Comparison of ENCODE assay signal across 24 cellular contexts in the genomic region with DNA sequence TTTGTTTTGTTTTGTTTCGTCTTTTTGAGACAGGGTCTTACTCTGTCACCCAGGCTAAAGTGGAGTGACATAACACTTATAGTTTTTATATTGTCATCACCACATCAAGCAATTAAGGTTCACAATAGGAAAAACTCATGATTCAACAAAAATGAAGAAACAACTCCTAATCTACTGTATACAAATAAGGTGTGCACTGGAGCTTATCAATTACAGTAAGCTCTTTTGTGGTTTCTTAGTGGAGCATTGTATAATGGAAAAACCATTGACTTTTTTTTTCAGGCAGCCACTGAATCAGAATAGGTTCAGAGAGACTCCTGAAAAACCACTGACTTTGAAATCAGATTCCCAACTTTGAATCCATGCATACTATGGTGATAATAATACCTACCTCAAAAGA. TPM values are rescaled to one million over a fixed set of nuclear protein-coding genes. Genes with fewer than 3 reads are reported as not detected.
DNase-seq lines count a peak whose midpoint lies in the region; ATAC-seq, FAIRE-seq and TF ChIP-seq lines count a peak whose summit lies in the region.
"Had no signal": no experiment of that assay in that cellular context is flagged by ENCODE, and none has a peak within 500 bp of the region (broad histone marks: within the 10 kb centered on the region; RNA-seq: fewer than 3 reads in every experiment).

No MANE protein-coding gene starts in this region.

- H3K79me2 ChIP-seq in astrocyte (ENCODE audit: insufficient read depth, low read length) (no peaks in the 10 kb centered on the region), trophoblast cell (ENCODE audit: control insufficient read depth, insufficient read depth, low read length, poor library complexity) (no peaks in the 10 kb centered on the region)

- DNase-seq in A549 (ENCODE audit: low read depth in 1 of 2, low spot score in 1 of 2), result no peak
- DNase-seq in NCI-H2107 (lab: John Stamatoyannopoulos, UW), result peak; percentile 48
- DNase-seq in astrocyte (ENCODE audit: low read depth), result peak; percentile 39
- DNase-seq in NCI-H345 (lab: John Stamatoyannopoulos, UW), result no peak
- no peak for DNase-seq in stimulated activated naive CD8-positive, alpha-beta T cell treated with anti-CD3 and anti-CD28 coated beads, Interleukin-15, Interleukin-2, amounts not matched to agents 100 U/mL and 50 U/mL, for 24 hours
- DNase-seq in CD8-positive, alpha-beta memory T cell, result no peak
- no peak for DNase-seq in trophoblast cell
- DNase-seq: activated CD4-positive, alpha-beta T cell treated with anti-CD3 and anti-CD28 coated beads, Interleukin-2, amount 10 ng/mL, durations not matched to agents 24 days and 14 days; cerebellar nuclear complex; head of caudate nucleus; left cardiac atrium; mesendoderm; naive thymus-derived CD4-positive, alpha-beta T cell; NCI-H2081 treated with DMSO at 0.1 percent for 48 hours; NCI-H526 treated with DMSO at 0.1 percent for 48 hours; right lobe of liver; SHP77; SW 1271 had no signal

- H2BK120ac ChIP-seq in trophoblast cell (ENCODE audit: insufficient read depth, low read length, poor library complexity), result no peak overlapping the region

- no peak overlapping the region for H3K4me3 Mint-ChIP-seq in astrocyte (ENCODE audit: unreplicated experiment)
- H3K4me3 Mint-ChIP-seq in CD8-positive, alpha-beta memory T cell, result no peak overlapping the region
- H3K4me3 Mint-ChIP-seq: activated CD4-positive, alpha-beta T cell treated with anti-CD3 and anti-CD28 coated beads, Interleukin-2, amount 10 ng/mL, durations not matched to agents 24 days and 14 days; activated T-helper 1 cell treated with anti-CD3 and anti-CD28 coated beads, Interleukin-12 subunit alpha, Interleukin-12 subunit beta, Interleukin-2, Interleukin-4 antibody, amounts not matched to agents 30 ng/mL and 10 ng/mL and 1 ng/mL, durations not matched to agents 14 hours and 24 hours and 36 hours; naive thymus-derived CD4-positive, alpha-beta T cell had no signal

- H3K36me3 Mint-ChIP-seq in astrocyte (ENCODE audit: low read depth, unreplicated experiment), result no peaks in the 10 kb centered on the region
- peaks cover 0 to 6% (median 0%) of the 10 kb centered on the region in 3 donors for H3K36me3 Mint-ChIP-seq in CD8-positive, alpha-beta memory T cell
- H3K36me3 Mint-ChIP-seq: activated naive CD4-positive, alpha-beta T cell treated with anti-CD3 and anti-CD28 coated beads, Interleukin-2, amount 50 U/mL, for 72 hours; naive thymus-derived CD4-positive, alpha-beta T cell had no signal

- H3K4ac ChIP-seq in trophoblast cell (ENCODE audit: low read depth, low read length), result no peak overlapping the region

- ATAC-seq in A549, result no peak
- no peak for ATAC-seq in stimulated activated naive CD8-positive, alpha-beta T cell treated with anti-CD3 and anti-CD28 coated beads, Interleukin-15, Interleukin-2, amounts not matched to agents 100 U/mL and 50 U/mL, for 24 hours
- ATAC-seq: activated naive CD4-positive, alpha-beta T cell treated with anti-CD3 and anti-CD28 coated beads, Interleukin-2, amount 50 U/mL, for 72 hours; left cardiac atrium; naive thymus-derived CD4-positive, alpha-beta T cell; right lobe of liver had no signal

- no peak overlapping the region for H3K23ac ChIP-seq in trophoblast cell (ENCODE audit: low read length)

- H2AK5ac ChIP-seq in trophoblast cell (ENCODE audit: low read length), result no peak overlapping the region

- H4K12ac ChIP-seq in trophoblast cell (ENCODE audit: low read depth, low read length), result no peak overlapping the region

- no peak overlapping the region for H2BK12ac ChIP-seq in trophoblast cell (ENCODE audit: low read length)

- H3K9ac ChIP-seq in astrocyte (ENCODE audit: low read length) (no peak overlapping the region), trophoblast cell (ENCODE audit: low read length) (no peak overlapping the region)

- no peak for TF ChIP-seq EP300 in A549 (IDR thresholded peaks at IDR 0.05)

- no peak overlapping the region for H2BK5ac ChIP-seq in trophoblast cell (ENCODE audit: low read depth, low read length, poor library complexity)

- no peak for FAIRE-seq in A549 (lab: Jason Lieb, UNC)
- FAIRE-seq in astrocyte (lab: Jason Lieb, UNC), result no peak
- FAIRE-seq: D721Med, H1 had no signal

- TF ChIP-seq CTCF in A549 (IDR thresholded peaks at IDR 0.05) (no peak), HEK293 (tag by site-specific recombination; IDR thresholded peaks at IDR 0.05) (no peak), astrocyte (IDR thresholded peaks at IDR 0.05; ENCODE audit: insufficient read depth, low read depth, low read length) (no peak)

- H3K4me2 ChIP-seq in A549, result no peak overlapping the region
- no peak overlapping the region for H3K4me2 ChIP-seq in astrocyte (ENCODE audit: low read length)
- H3K4me2 ChIP-seq in trophoblast cell (ENCODE audit: low read length), result no peak overlapping the region

- no peak for TF ChIP-seq POLR2A in A549 (IDR thresholded peaks at IDR 0.05; ENCODE audit: low read length)

- no peak overlapping the region for H3K18ac ChIP-seq in trophoblast cell (ENCODE audit: low read length)

- POLR2A ChIA-PET in A549 (lab: Yijun Ruan, JAX) (no interaction called here), HEK293 (lab: Yijun Ruan, JAX) (no interaction called here)
- POLR2A ChIA-PET in CD8-positive, alpha-beta memory T cell (lab: Charles Lee), result no interaction called here

- peaks cover 3% of the 10 kb centered on the region for H3K9me3 Mint-ChIP-seq in astrocyte (ENCODE audit: unreplicated experiment)
- no peaks in the 10 kb centered on the region for H3K9me3 Mint-ChIP-seq in CD8-positive, alpha-beta memory T cell
- H3K9me3 Mint-ChIP-seq: activated CD4-positive, alpha-beta T cell treated with anti-CD3 and anti-CD28 coated beads, Interleukin-2, amount 10 ng/mL, durations not matched to agents 24 days and 14 days; activated naive CD4-positive, alpha-beta T cell treated with anti-CD3 and anti-CD28 coated beads, Interleukin-2, amount 50 U/mL, for 72 hours; activated T-helper 1 cell treated with anti-CD3 and anti-CD28 coated beads, Interleukin-12 subunit alpha, Interleukin-12 subunit beta, Interleukin-2, Interleukin-4 antibody, amounts not matched to agents 30 ng/mL and 10 ng/mL and 1 ng/mL, durations not matched to agents 14 hours and 24 hours and 36 hours; naive thymus-derived CD4-positive, alpha-beta T cell had no signal

- TF ChIP-seq RAD21 in A549 (conservative IDR thresholded peaks at IDR 0.05 in 1 of 2, IDR thresholded peaks at IDR 0.05 in 1 of 2), result no peak

- no peaks in the 10 kb centered on the region for H3K27me3 Mint-ChIP-seq in astrocyte (ENCODE audit: low read depth, unreplicated experiment)
- H3K27me3 Mint-ChIP-seq in CD8-positive, alpha-beta memory T cell, result no peaks in the 10 kb centered on the region
- H3K27me3 Mint-ChIP-seq: activated CD4-positive, alpha-beta T cell treated with anti-CD3 and anti-CD28 coated beads, Interleukin-2, amount 10 ng/mL, durations not matched to agents 24 days and 14 days; naive thymus-derived CD4-positive, alpha-beta T cell had no signal

- no peak overlapping the region for H3K27ac ChIP-seq in A549
- H3K27ac ChIP-seq in HEK293 (ENCODE audit: extremely low read depth, low read depth, low read length), result no peak overlapping the region
- H3K27ac ChIP-seq in astrocyte (ENCODE audit: low read depth, low read length), result no peak overlapping the region
- H3K27ac ChIP-seq in CD8-positive, alpha-beta memory T cell (ENCODE audit: low read depth, low read length), result no peak overlapping the region
- no peak overlapping the region for H3K27ac ChIP-seq in trophoblast cell (ENCODE audit: low read depth, low read length)
- H3K27ac ChIP-seq: C4-2B, right lobe of liver had no signal

- H4K91ac ChIP-seq in trophoblast cell (ENCODE audit: low read depth, low read length), result no peak overlapping the region

- H3K79me1 ChIP-seq in trophoblast cell (ENCODE audit: low read length), result no peaks in the 10 kb centered on the region

- peaks cover 5% of the 10 kb centered on the region for H3K4me1 Mint-ChIP-seq in astrocyte (ENCODE audit: low read depth, unreplicated experiment)
- no peaks in the 10 kb centered on the region for H3K4me1 Mint-ChIP-seq in CD8-positive, alpha-beta memory T cell

- no peak overlapping the region for H3K14ac ChIP-seq in trophoblast cell (ENCODE audit: low read length)

- no peak overlapping the region for H3K27ac Mint-ChIP-seq in astrocyte (ENCODE audit: unreplicated experiment)
- H3K27ac Mint-ChIP-seq in CD8-positive, alpha-beta memory T cell, result peak overlapping the region in 1 of 8 donors; percentile 38
- H3K27ac Mint-ChIP-seq: activated CD4-positive, alpha-beta T cell treated with anti-CD3 and anti-CD28 coated beads, Interleukin-2, amount 10 ng/mL, durations not matched to agents 24 days and 14 days; activated naive CD4-positive, alpha-beta T cell treated with anti-CD3 and anti-CD28 coated beads, Interleukin-2, amount 50 U/mL, for 72 hours; activated T-helper 1 cell treated with anti-CD3 and anti-CD28 coated beads, Interleukin-12 subunit alpha, Interleukin-12 subunit beta, Interleukin-2, Interleukin-4 antibody, amounts not matched to agents 30 ng/mL and 10 ng/mL and 1 ng/mL, durations not matched to agents 14 hours and 24 hours and 36 hours; naive thymus-derived CD4-positive, alpha-beta T cell had no signal

- H3K4me1 ChIP-seq in A549, result peaks cover 14% of the 10 kb centered on the region; the same call in 2 of the 3 replicates
- H3K4me1 ChIP-seq in HEK293 (ENCODE audit: control insufficient read depth, insufficient read depth, low read length), result 0 out of 2 replicates have a peak, but pooled peaks cover 3% of the 10 kb centered on the region
- H3K4me1 ChIP-seq in astrocyte (ENCODE audit: insufficient read depth, low read length), result no peaks in the 10 kb centered on the region
- no peaks in the 10 kb centered on the region for H3K4me1 ChIP-seq in CD8-positive, alpha-beta memory T cell (ENCODE audit: insufficient read depth, low read length)
- H3K4me1 ChIP-seq in trophoblast cell (ENCODE audit: control insufficient read depth in 1 of 2, insufficient read depth in 2 of 2, low read length in 2 of 2), result no peaks in the 10 kb centered on the region

- WGBS in A549 (ENCODE audit: missing lambda C conversion rate), result 92% methylated on average over 1 of the region's 1 CpG
- WGBS in trophoblast cell (ENCODE audit: extremely low coverage, insufficient coverage, insufficient read length), result no CpG with 5 or more reads among the region's 1 CpG

- no peak overlapping the region for H4K8ac ChIP-seq in trophoblast cell (ENCODE audit: low read depth, low read length)

- no peaks in the 10 kb centered on the region for H4K20me1 ChIP-seq in astrocyte (ENCODE audit: insufficient read depth, low read length)

- CTCF ChIA-PET in A549 (lab: Yijun Ruan, JAX) (interaction anchor here (0.9 kb wide), 1 partner anchor 9 kb away, joined by 3 read pairs; no protein-coding TSS in a partner anchor), HEK293 (lab: Yijun Ruan, JAX) (interaction anchor here (0.6 kb wide), 1 partner anchor 15 kb away, joined by 3 read pairs; no protein-coding TSS in a partner anchor)
- CTCF ChIA-PET in CD8-positive, alpha-beta memory T cell (lab: Charles Lee), result no interaction called here

- H3K27me3 ChIP-seq in astrocyte (ENCODE audit: insufficient read depth, low read length) (no peaks in the 10 kb centered on the region), trophoblast cell (ENCODE audit: insufficient read depth, low read length) (no peaks in the 10 kb centered on the region)
- no peaks in the 10 kb centered on the region for H3K27me3 ChIP-seq in CD8-positive, alpha-beta memory T cell (ENCODE audit: insufficient read depth, low read length, poor library complexity, severe bottlenecking)
- H3K27me3 ChIP-seq: right lobe of liver had no signal

- H3K9me3 ChIP-seq in A549 (no peaks in the 10 kb centered on the region), HEK293 (ENCODE audit: control insufficient read depth, insufficient read depth, low read depth, low read length) (no peaks in the 10 kb centered on the region), astrocyte (ENCODE audit: insufficient read depth, low read depth, low read length) (no peaks in the 10 kb centered on the region), trophoblast cell (ENCODE audit: insufficient read depth, low read depth, low read length) (no peaks in the 10 kb centered on the region)
- no peaks in the 10 kb centered on the region for H3K9me3 ChIP-seq in CD8-positive, alpha-beta memory T cell (ENCODE audit: low read length)
- H3K9me3 ChIP-seq: right lobe of liver had no signal

- H3K4me3 ChIP-seq in A549 (no peak overlapping the region), HEK293 (ENCODE audit: low read depth, low read length) (no peak overlapping the region), astrocyte (ENCODE audit: insufficient read depth, low read depth, low read length) (no peak overlapping the region), trophoblast cell (ENCODE audit: low read depth, low read length) (no peak overlapping the region)
- no peak overlapping the region for H3K4me3 ChIP-seq in CD8-positive, alpha-beta memory T cell (ENCODE audit: low read length)
- H3K4me3 ChIP-seq: right lobe of liver had no signal

- H2AFZ ChIP-seq in astrocyte (ENCODE audit: low read depth, low read length), result no peak overlapping the region
- H2AFZ ChIP-seq in trophoblast cell (ENCODE audit: insufficient read depth, low read length, poor library complexity), result no peak overlapping the region

- H3K36me3 ChIP-seq in HEK293 (ENCODE audit: control insufficient read depth in 2 of 2, insufficient read depth in 1 of 2, low read length in 2 of 2), result no peaks in the 10 kb centered on the region
- H3K36me3 ChIP-seq in astrocyte (ENCODE audit: insufficient read depth, low read length), result no peaks in the 10 kb centered on the region
- no peaks in the 10 kb centered on the region for H3K36me3 ChIP-seq in CD8-positive, alpha-beta memory T cell (ENCODE audit: insufficient read depth, low read length)
- H3K36me3 ChIP-seq in trophoblast cell (ENCODE audit: control insufficient read depth in 1 of 2, insufficient read depth in 2 of 2, low read length in 2 of 2), result no peaks in the 10 kb centered on the region
- H3K36me3 ChIP-seq: right lobe of liver had no signal

RNA-seq across cellular contexts. Expression of a gene that starts 10.8 kb away (rescaled TPM):
- polyA plus RNA-seq in A549 (2011; rRNA removed) (42.6 and 53.8 TPM in 2 replicates), A549 (2017; fragmentation: RNase III; extraction: RNeasy Plus Mini Kit Qiagen cat#74134 plus additional on column Dnase treatment) (23.0 to 28.3 TPM (median 23.0 TPM) in 3 replicates)
- 23.7 and 24.1 TPM in 2 replicates for polyA plus RNA-seq in A549 (2012; cell fraction: cytosol; rRNA removed)
- polyA plus RNA-seq in A549 (2012; cell fraction: nucleus; rRNA removed), result 14.7 and 16.1 TPM in 2 replicates
- 71.8 and 88.6 TPM in 2 replicates for polyA minus RNA-seq in A549 (2011; rRNA and poly(A)+ RNA removed)
- 13.1 and 14.4 TPM in 2 replicates for total RNA-seq in astrocyte
- 10 to 100 TPM; 37.8 to 38.8 TPM for total RNA-seq in CD8-positive, alpha-beta memory T cell
- 73.9 TPM for polyA plus RNA-seq in CD8-positive, alpha-beta memory T cell
- polyA plus RNA-seq in trophoblast cell (2013), result 188 and 192 TPM in 2 replicates

RNA-seq across cellular contexts. Expression of a gene that starts 35.4 kb away (rescaled TPM):
- polyA plus RNA-seq in A549 (2011; rRNA removed), result 24.1 and 34.6 TPM in 2 replicates
- polyA plus RNA-seq in A549 (2012; cell fraction: cytosol; rRNA removed), result 6.7 and 6.9 TPM in 2 replicates
- 5.7 and 8.0 TPM in 2 replicates for polyA plus RNA-seq in A549 (2012; cell fraction: nucleus; rRNA removed)
- 21.9 to 23.8 TPM (median 22.4 TPM) in 3 replicates for polyA plus RNA-seq in A549 (2017; fragmentation: RNase III; extraction: RNeasy Plus Mini Kit Qiagen cat#74134 plus additional on column Dnase treatment)
- polyA minus RNA-seq in A549 (2011; rRNA and poly(A)+ RNA removed), result 12.4 and 13.5 TPM in 2 replicates
- total RNA-seq in astrocyte, result 13.7 and 16.0 TPM in 2 replicates
- 10 to 100 TPM; 32.1 to 36.3 TPM for total RNA-seq in CD8-positive, alpha-beta memory T cell
- 6.2 TPM for polyA plus RNA-seq in CD8-positive, alpha-beta memory T cell
- 12.9 and 13.2 TPM in 2 replicates for polyA plus RNA-seq in trophoblast cell (2013)

Comparison
In these comparisons a context has a peak if more than half of its experiments do, and no peak if none do; other contexts are left out.
1. DNase-seq: peak in NCI-H2107 (single experiment) and astrocyte (single experiment); none in A549 (0 of 2), NCI-H345 (single experiment), stimulated activated naive CD8-positive, alpha-beta T cell treated with anti-CD3 and anti-CD28 coated beads, Interleukin-15, Interleukin-2, amounts not matched to agents 100 U/mL and 50 U/mL, for 24 hours (single experiment), CD8-positive, alpha-beta memory T cell (0 of 5) and trophoblast cell (0 of 2).